In genomic region chr10:77637474-77637985, GRCh38 we compare ENCODE assay signal across 8 cellular contexts. TPM values are rescaled to one million over a fixed set of nuclear protein-coding genes. Genes with fewer than 3 reads are reported as not detected.
DNase-seq lines count a peak whose midpoint lies in the region; ATAC-seq lines count a peak whose summit lies in the region.

TSS of gene KCNMA1 (minus strand) at chr10:77637808.

- 0 to 1% methylated on average over 9 to 64 of the region's 66 CpGs for WGBS in esophagus, 2 donors

- ATAC-seq in naive B cell (ENCODE audit: low read depth in 2 of 2) (peak; percentile 57 to 58), HG03342 (IDR thresholded peaks at IDR 0.05; ENCODE audit: unreplicated experiment) (no peak), GM21825 (IDR thresholded peaks at IDR 0.05; ENCODE audit: unreplicated experiment) (no peak)

- H3K27me3 ChIP-seq in SJSA1 (replicated peaks) (peaks cover 29% of the 10 kb centered on the region), esophagus (ENCODE audit: control insufficient read depth in 1 of 2, insufficient read depth in 2 of 2, low read length in 2 of 2) (no peaks in the 10 kb centered on the region)

- peak within 1 kb of the TSS; percentile 50 for H3K4me3 Mint-ChIP-seq in activated naive CD4-positive, alpha-beta T cell treated with anti-CD3 and anti-CD28 coated beads for 36 hours
- peak within 1 kb of the TSS; percentile 77 to 91 (median 84) for H3K4me3 Mint-ChIP-seq in naive B cell

- no peaks in the 10 kb centered on the region; the same call in 1 of the 2 replicates for H3K9me3 ChIP-seq in SJSA1 (replicated peaks)
- H3K9me3 ChIP-seq in esophagus (ENCODE audit: control insufficient read depth in 2 of 2, insufficient read depth in 1 of 2, low read depth in 1 of 2, low read length in 1 of 2), result no peaks in the 10 kb centered on the region

- H3K36me3 ChIP-seq in SJSA1 (no peaks in the 10 kb centered on the region), esophagus (ENCODE audit: control insufficient read depth in 2 of 2, insufficient read depth in 2 of 2, low read length in 1 of 2) (no peaks in the 10 kb centered on the region)

- CTCF ChIA-PET in activated naive CD4-positive, alpha-beta T cell treated with anti-CD3 and anti-CD28 coated beads for 36 hours (lab: Charles Lee), result no interaction called here

- no peaks in the 10 kb centered on the region for H3K36me3 Mint-ChIP-seq in activated naive CD4-positive, alpha-beta T cell treated with anti-CD3 and anti-CD28 coated beads for 36 hours (ENCODE audit: low read depth)
- peaks cover 0 to 7% of the 10 kb centered on the region in 2 donors for H3K36me3 Mint-ChIP-seq in naive B cell

- no peaks in the 10 kb centered on the region for H3K9me3 Mint-ChIP-seq in activated naive CD4-positive, alpha-beta T cell treated with anti-CD3 and anti-CD28 coated beads for 36 hours
- no peaks in the 10 kb centered on the region for H3K9me3 Mint-ChIP-seq in naive B cell

- no peak within 1 kb of the TSS for H3K27ac Mint-ChIP-seq in activated naive CD4-positive, alpha-beta T cell treated with anti-CD3 and anti-CD28 coated beads for 36 hours
- peak within 1 kb of the TSS in 2 of 6 donors; percentile 32 to 51 for H3K27ac Mint-ChIP-seq in naive B cell

- H3K4me1 ChIP-seq in SJSA1 (replicated peaks) (peaks cover 23% of the 10 kb centered on the region), esophagus (ENCODE audit: control insufficient read depth in 2 of 2, insufficient read depth in 2 of 2, low read length in 1 of 2) (peaks cover 0 to 11% of the 10 kb centered on the region in 2 donors)

- intact Hi-C loops in activated naive CD4-positive, alpha-beta T cell treated with anti-CD3 and anti-CD28 coated beads for 36 hours (cut with micrococcal nuclease), result no loop called here

- H3K4me3 ChIP-seq in SJSA1, result peak within 1 kb of the TSS; percentile 54
- peak within 1 kb of the TSS; percentile 53 to 67 for H3K4me3 ChIP-seq in esophagus (ENCODE audit: low read depth in 1 of 2, low read length in 2 of 2)

- H3K27ac ChIP-seq in SJSA1 (no peak within 1 kb of the TSS), esophagus (ENCODE audit: low read depth in 2 of 2, low read length in 1 of 2) (peak within 1 kb of the TSS; percentile 36 to 69)

- peaks cover 61% of the 10 kb centered on the region for H3K27me3 Mint-ChIP-seq in activated naive CD4-positive, alpha-beta T cell treated with anti-CD3 and anti-CD28 coated beads for 36 hours (ENCODE audit: low read depth)
- H3K27me3 Mint-ChIP-seq in naive B cell, result peaks cover 64 to 90% (median 84%) of the 10 kb centered on the region in 3 donors

- no peak for DNase-seq in activated naive CD4-positive, alpha-beta T cell treated with anti-CD3 and anti-CD28 coated beads for 36 hours
- no peak for DNase-seq in activated naive CD4-positive, alpha-beta T cell treated with anti-CD3 and anti-CD28 coated beads, Interleukin-2, amount 50 U/mL, for 16 hours
- DNase-seq in SJSA1 (ENCODE audit: low read depth in 1 of 2, low spot score in 2 of 2) (peak in 1 of 2 experiments; percentile 46), naive B cell (no peak), KBM-7 (no peak)

- peaks cover 4% of the 10 kb centered on the region for H3K4me1 Mint-ChIP-seq in activated naive CD4-positive, alpha-beta T cell treated with anti-CD3 and anti-CD28 coated beads for 36 hours (ENCODE audit: low read depth)
- peaks cover 16 to 20% (median 18%) of the 10 kb centered on the region in 3 donors for H3K4me1 Mint-ChIP-seq in naive B cell

- in situ Hi-C loops in KBM-7 (cut with MboI; ENCODE audit: low pct_unique_long_range_greater_than_20kb, low sequenced_read_pairs), result no loop called here

RNA-seq across cellular contexts. Expression of gene KCNMA1, which starts in this region (rescaled TPM):
- not detected for total RNA-seq in activated naive CD4-positive, alpha-beta T cell treated with anti-CD3 and anti-CD28 coated beads for 36 hours
- total RNA-seq in SJSA1 (2014; rRNA removed; shearing (Covaris generic)), result 0.94 and 1.8 TPM in 2 replicates
- polyA plus RNA-seq in esophagus, result 10 to 100 TPM in 1 of 2 donors, 1 to 10 TPM in 1; 8.4 to 11.2 TPM
- not detected for polyA plus RNA-seq in naive B cell (ENCODE audit: low read depth in 6 of 6)

Comparison
In these comparisons a context has a peak if more than half of its experiments do, and no peak if none do; other contexts are left out.
1. RNA of gene KCNMA1 (polyA plus RNA-seq): 8.4 to 11.2 TPM in esophagus; not detected in naive B cell; every median in the first group is over 4 times any median in the second.
2. Peak in ATAC-seq in naive B cell; RNA of the gene not detected or under 1 TPM.